In genomic region chr1:7477593-7477992, GRCh38 we compare ENCODE assay signal across 17 cellular contexts.
DNase-seq lines count a peak whose midpoint lies in the region; ATAC-seq and TF ChIP-seq lines count a peak whose summit lies in the region.
"Had no signal": no experiment of that assay in that cellular context is flagged by ENCODE, and none has a peak within 500 bp of the region (broad histone marks: within the 10 kb centered on the region; RNA-seq: fewer than 3 reads in every experiment).

No MANE protein-coding gene starts in this region.

- H3K27me3 ChIP-seq in heart left ventricle (no peaks in the 10 kb centered on the region), esophagus muscularis mucosa (no peaks in the 10 kb centered on the region), osteoblast (ENCODE audit: insufficient read depth, low read length) (peaks cover 3% of the 10 kb centered on the region), transverse colon (no peaks in the 10 kb centered on the region)

- H3K4me3 ChIP-seq in heart left ventricle (no peak overlapping the region), esophagus muscularis mucosa (no peak overlapping the region), osteoblast (ENCODE audit: insufficient read depth, low read length) (no peak overlapping the region), transverse colon (no peak overlapping the region)

- no peaks in the 10 kb centered on the region for H3K79me2 ChIP-seq in osteoblast (ENCODE audit: insufficient read depth, low read length)

- TF ChIP-seq POLR2A in heart left ventricle (IDR thresholded peaks at IDR 0.05) (no peak), esophagus muscularis mucosa (IDR thresholded peaks at IDR 0.05; ENCODE audit: low read depth) (no peak), transverse colon (IDR thresholded peaks at IDR 0.05) (no peak)

- in situ Hi-C loops in transverse colon (cut with MboI; ENCODE audit: low pct_ligation_motif_present in 1 of 4, low pct_unique_long_range_greater_than_20kb in 1 of 4, low sequenced_read_pairs in 3 of 4): no loop called here

- 87 to 91% (median 88%) methylated on average over 12 of the region's 12 CpGs for WGBS in heart left ventricle, 4 donors
- 90% methylated on average over 12 of the region's 12 CpGs for WGBS in esophagus muscularis mucosa
- WGBS in transverse colon (ENCODE audit: low coverage in 1 of 2), 2 donors: 80 to 86% methylated on average over 1 to 12 of the region's 12 CpGs

- ATAC-seq in heart left ventricle (no peak), left cardiac atrium (no peak), HG02981 (IDR thresholded peaks at IDR 0.05; ENCODE audit: unreplicated experiment) (no peak), GM21447 (IDR thresholded peaks at IDR 0.05; ENCODE audit: unreplicated experiment) (no peak)
- ATAC-seq: CD8-positive, alpha-beta T cell had no signal

- TF ChIP-seq CTCF in heart left ventricle (IDR thresholded peaks at IDR 0.05) (no peak), esophagus muscularis mucosa (IDR thresholded peaks at IDR 0.05) (no peak), osteoblast (IDR thresholded peaks at IDR 0.05; ENCODE audit: extremely low read depth, low read depth, low read length) (no peak), transverse colon (IDR thresholded peaks at IDR 0.05) (no peak)

- TF ChIP-seq EP300 in esophagus muscularis mucosa (IDR thresholded peaks at IDR 0.05) (no peak), transverse colon (IDR thresholded peaks at IDR 0.05; ENCODE audit: low read depth) (no peak)

- H3K36me3 ChIP-seq in heart left ventricle (no peaks in the 10 kb centered on the region), esophagus muscularis mucosa (no peaks in the 10 kb centered on the region), osteoblast (ENCODE audit: insufficient read depth, low read length) (no peaks in the 10 kb centered on the region), transverse colon (no peaks in the 10 kb centered on the region)

- intact Hi-C loops in heart left ventricle (cut with DNase I): no loop called here
- intact Hi-C loops in left cardiac atrium (cut with DNase I): no loop called here
- intact Hi-C loops in esophagus muscularis mucosa (cut with DNase I): no loop called here
- intact Hi-C loops in transverse colon (cut with DNase I; ENCODE audit: low total_unique reads): no loop called here

- no peak overlapping the region for H3K4me2 ChIP-seq in osteoblast (ENCODE audit: insufficient read depth, low read length)

- no peaks in the 10 kb centered on the region for H4K20me1 ChIP-seq in osteoblast (ENCODE audit: insufficient read depth, low read length)

- H2AFZ ChIP-seq in osteoblast (ENCODE audit: low read length): no peak overlapping the region

- H3K27ac ChIP-seq in heart left ventricle (peak overlapping the region in 8 of 12 donors; percentile 6 to 75 (median 61)), esophagus muscularis mucosa (replicated peaks in 1 of 4) (peak overlapping the region in 3 of 4 donors; percentile 47 to 68 (median 65)), osteoblast (ENCODE audit: low read depth, low read length) (peak overlapping the region; percentile 83), transverse colon (peak overlapping the region; percentile 60 to 69 (median 66))

- DNase-seq in heart left ventricle (no peak), left cardiac atrium (no peak), esophagus muscularis mucosa (ENCODE audit: extremely low spot score) (no peak), osteoblast (ENCODE audit: insufficient read length, low spot score, missing footprints) (peak; percentile 58), transverse colon (no peak), NCI-H510A (lab: John Stamatoyannopoulos, UW) (no peak)
- DNase-seq: CD8-positive, alpha-beta T cell; H7; Kasumi-1; MM.1S; NCI-H1092 treated with DMSO at 0.1 percent for 48 hours; NCI-H1694 treated with DMSO at 0.1 percent for 48 hours; NCI-H526 treated with DMSO at 0.1 percent for 48 hours; NK-92 treated with Interleukin-12 subunit alpha and Interleukin-12 subunit beta, amount 100 ng/mL, for 24 hours; OCI-M1 had no signal

- H3K4me1 ChIP-seq in heart left ventricle: peaks cover 0 to 19% (median 4%) of the 10 kb centered on the region in 12 donors
- peaks cover 0 to 29% (median 21%) of the 10 kb centered on the region in 4 donors for H3K4me1 ChIP-seq in esophagus muscularis mucosa
- H3K4me1 ChIP-seq in osteoblast (ENCODE audit: insufficient read depth, low read length): peaks cover 10% of the 10 kb centered on the region
- no peaks in the 10 kb centered on the region for H3K4me1 ChIP-seq in transverse colon

- H3K9me3 ChIP-seq in heart left ventricle (no peaks in the 10 kb centered on the region), esophagus muscularis mucosa (no peaks in the 10 kb centered on the region), osteoblast (ENCODE audit: low read depth, low read length) (no peaks in the 10 kb centered on the region), transverse colon (no peaks in the 10 kb centered on the region)
